Comparison of ENCODE assay signal across 14 cellular contexts in genomic region chr17:57354669-57355068, GRCh38.
DNase-seq lines count a peak whose midpoint lies in the region; ATAC-seq and TF ChIP-seq lines count a peak whose summit lies in the region.
"Had no signal": no experiment of that assay in that cellular context is flagged by ENCODE, and none has a peak within 500 bp of the region (broad histone marks: within the 10 kb centered on the region; RNA-seq: fewer than 3 reads in every experiment).

No MANE protein-coding gene starts in this region.

- no peak for TF ChIP-seq POLR2A in heart left ventricle (IDR thresholded peaks at IDR 0.05)

- intact Hi-C loops in heart left ventricle (cut with DNase I), result loop anchor here in 1 of 10 donors (10.0 kb wide), 1 partner anchor 100 kb away; the partner anchor contains the start of gene MSI2
- intact Hi-C loops in left ventricle myocardium superior (cut with micrococcal nuclease), result no loop called here

- no peaks in the 10 kb centered on the region for H3K9me3 Mint-ChIP-seq in central memory CD8-positive, alpha-beta T cell

- no peaks in the 10 kb centered on the region for H3K27me3 Mint-ChIP-seq in central memory CD8-positive, alpha-beta T cell

- H3K36me3 Mint-ChIP-seq in central memory CD8-positive, alpha-beta T cell (ENCODE audit: insufficient read depth), result peaks cover 6% of the 10 kb centered on the region

- H3K9me2 ChIP-seq in MM.1S (replicated peaks; ENCODE audit: insufficient read depth, low read length), result no peaks in the 10 kb centered on the region

- H3K79me2 ChIP-seq in MM.1S (ENCODE audit: low read length), result peaks cover 71% of the 10 kb centered on the region

- DNase-seq in heart left ventricle (no peak), left ventricle myocardium superior (no peak), MM.1S (no peak), thoracic aorta (ENCODE audit: low spot score) (no peak), NCI-H2196 (lab: John Stamatoyannopoulos, UW; ENCODE audit: unreplicated experiment) (no peak), SJCRH30 (no peak), AML-193 (lab: John Stamatoyannopoulos, UW) (no peak)
- no peak for DNase-seq in central memory CD8-positive, alpha-beta T cell (ENCODE audit: low spot score in 2 of 2)
- DNase-seq: activated CD4-positive, CD25-positive, alpha-beta regulatory T cell treated with anti-CD3 and anti-CD28 coated beads, Interleukin-2, amount 50 U/mL, for 72 hours; GF-D8; NCI-H2171; spleen had no signal

- TF ChIP-seq CTCF in heart left ventricle (IDR thresholded peaks at IDR 0.05) (no peak), MM.1S (IDR thresholded peaks at IDR 0.05; ENCODE audit: low read length) (no peak), thoracic aorta (IDR thresholded peaks at IDR 0.05) (no peak)

- H3K36me3 ChIP-seq in heart left ventricle (no peaks in the 10 kb centered on the region), MM.1S (replicated peaks; ENCODE audit: insufficient read depth, low read length) (no peaks in the 10 kb centered on the region), thoracic aorta (no peaks in the 10 kb centered on the region), SJCRH30 (no peaks in the 10 kb centered on the region)
- H3K36me3 ChIP-seq: prostate gland had no signal

- peaks cover 49% of the 10 kb centered on the region for H3F3A ChIP-seq in MM.1S (ENCODE audit: insufficient read depth, low read length)

- H3K4me1 ChIP-seq in heart left ventricle (peaks cover 0 to 79% (median 33%) of the 10 kb centered on the region in 12 donors), MM.1S (ENCODE audit: low read length) (peaks cover 64% of the 10 kb centered on the region), thoracic aorta (ENCODE audit: control insufficient read depth in 1 of 2, low read depth in 2 of 2) (peaks cover 7 to 41% of the 10 kb centered on the region in 2 donors), SJCRH30 (peaks cover 25% of the 10 kb centered on the region)

- peak overlapping the region; percentile 91; the same call in 1 of the 2 replicates for H3K4me2 ChIP-seq in MM.1S (ENCODE audit: low read depth, low read length)

- no peak overlapping the region for H2AFZ ChIP-seq in MM.1S (ENCODE audit: low read length)

- H4K20me1 ChIP-seq in MM.1S (ENCODE audit: insufficient read depth, low read length), result no peaks in the 10 kb centered on the region

- H3K9me3 ChIP-seq in heart left ventricle (no peaks in the 10 kb centered on the region), MM.1S (replicated peaks; ENCODE audit: insufficient read depth, low read length) (no peaks in the 10 kb centered on the region), thoracic aorta (no peaks in the 10 kb centered on the region), SJCRH30 (replicated peaks) (no peaks in the 10 kb centered on the region)
- H3K9me3 ChIP-seq: prostate gland, spleen had no signal

- 0 out of 2 replicates have a peak overlapping the region, but pooled peaks have one; percentile 89 for H3K9ac ChIP-seq in MM.1S (ENCODE audit: low read length)

- WGBS in heart left ventricle, 4 donors, result 88 to 96% (median 93%) methylated on average over 2 of the region's 2 CpGs

- peak overlapping the region in 11 of 12 donors; percentile 16 to 89 (median 76) for H3K27ac ChIP-seq in heart left ventricle
- H3K27ac ChIP-seq in MM.1S (ENCODE audit: low read length), result peak overlapping the region; percentile 97
- H3K27ac ChIP-seq in thoracic aorta, result peak overlapping the region; percentile 5 to 74
- H3K27ac ChIP-seq in SJCRH30, result no peak overlapping the region

- peak overlapping the region; percentile 65 for H3K27ac Mint-ChIP-seq in central memory CD8-positive, alpha-beta T cell (ENCODE audit: low read depth)

- H3K27me3 ChIP-seq in heart left ventricle (no peaks in the 10 kb centered on the region), MM.1S (replicated peaks; ENCODE audit: insufficient read depth, low read length) (no peaks in the 10 kb centered on the region), thoracic aorta (replicated peaks; ENCODE audit: insufficient read depth) (no peaks in the 10 kb centered on the region), SJCRH30 (no peaks in the 10 kb centered on the region)
- H3K27me3 ChIP-seq: spleen had no signal

- no peak overlapping the region for H3K4me3 Mint-ChIP-seq in central memory CD8-positive, alpha-beta T cell

- peaks cover 67% of the 10 kb centered on the region for H3K4me1 Mint-ChIP-seq in central memory CD8-positive, alpha-beta T cell

- H3K4me3 ChIP-seq in heart left ventricle (no peak overlapping the region), MM.1S (ENCODE audit: low read length) (no peak overlapping the region), thoracic aorta (no peak overlapping the region), SJCRH30 (no peak overlapping the region)
- H3K4me3 ChIP-seq: prostate gland, spleen had no signal

- no peak for ATAC-seq in heart left ventricle
- ATAC-seq in left ventricle myocardium superior, result no peak
- ATAC-seq in central memory CD8-positive, alpha-beta T cell (replicated peaks; ENCODE audit: extremely low read depth, poor library complexity, severe bottlenecking), result peak; percentile 54
- ATAC-seq in thoracic aorta (ENCODE audit: insufficient number of reproducible peaks, low FRiP score, low read depth), result no peak
- ATAC-seq: left lobe of liver had no signal
